8 cellular contexts compared by ENCODE assay signal in genomic region chr17:78168906-78169793, GRCh38.
A peak's percentile ranks its signal among the peaks of the same experiment; 100 is the strongest.
DNase-seq lines count a peak whose midpoint lies in the region; ATAC-seq and TF ChIP-seq lines count a peak whose summit lies in the region.

No MANE protein-coding gene starts in this region.

- DNase-seq in AG10803 (ENCODE audit: low read depth): peak; percentile 33
- DNase-seq in HuH-7 (ENCODE audit: low spot score): peak; percentile 88
- DNase-seq in caudate nucleus (lab: John Stamatoyannopoulos, UW): peak in 47 of 61 donors; percentile 8 to 70 (median 32)
- DNase-seq in kidney tubule cell (ENCODE audit: low spot score): peak; percentile 79
- DNase-seq in stimulated activated CD4-positive, alpha-beta T cell treated with anti-CD3 and anti-CD28 coated beads, Interleukin-2, amount 100 ng/mL, for 24 hours: peak; percentile 61 to 74
- no peak for DNase-seq in SKM-1 treated with dmso at 0.1 percent for 144 hours (lab: John Stamatoyannopoulos, UW; ENCODE audit: unreplicated experiment)

- H3K27ac ChIP-seq in VCaP (peak overlapping the region; percentile 96), caudate nucleus (ENCODE audit: low read depth, low read length) (peak overlapping the region; percentile 82)

- ATAC-seq in GM19035 (IDR thresholded peaks at IDR 0.05; ENCODE audit: unreplicated experiment): peak; percentile 23

- H3K4me3 ChIP-seq in AG10803 (ENCODE audit: low read length): peak overlapping the region; percentile 55

- TF ChIP-seq CTCF in AG10803 (conservative IDR thresholded peaks at IDR 0.05; ENCODE audit: low read length) (no peak), VCaP (conservative IDR thresholded peaks at IDR 0.05) (no peak)
